ENCODE assay signal across 12 cellular contexts in the genomic region with DNA sequence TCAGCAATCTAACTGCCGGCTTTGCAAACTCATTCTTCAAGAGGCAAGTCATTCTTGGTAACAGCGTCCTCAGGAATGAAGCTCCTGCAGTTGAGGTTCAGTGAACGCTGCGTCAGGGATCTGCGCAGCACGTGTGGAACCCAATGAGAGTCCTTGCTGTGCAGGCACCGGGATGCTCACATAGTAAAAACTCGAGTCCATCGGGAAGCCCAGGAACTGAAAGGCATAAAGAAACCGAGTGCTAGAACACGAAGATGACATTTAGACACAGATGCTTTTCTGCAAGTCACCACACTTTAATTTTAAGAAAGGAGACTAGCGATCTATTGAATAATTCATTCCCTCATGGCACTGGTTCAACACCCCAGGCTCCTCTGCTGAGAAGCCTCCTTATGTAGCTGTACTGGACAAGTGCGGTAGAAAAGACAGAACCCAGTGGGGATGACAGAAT.
DNase-seq lines count a peak whose midpoint lies in the region; ATAC-seq and TF ChIP-seq lines count a peak whose summit lies in the region.
"Had no signal": no experiment of that assay in that cellular context is flagged by ENCODE, and none has a peak within 500 bp of the region (broad histone marks: within the 10 kb centered on the region; RNA-seq: fewer than 3 reads in every experiment).

No MANE protein-coding gene starts in this region.

- ATAC-seq in central memory CD8-positive, alpha-beta T cell (replicated peaks; ENCODE audit: extremely low read depth, poor library complexity, severe bottlenecking), result no peak
- no peak for ATAC-seq in HG03521 (IDR thresholded peaks at IDR 0.05; ENCODE audit: unreplicated experiment)

- H3K36me3 ChIP-seq in ES-I3 (ENCODE audit: insufficient read depth, low read length), result no peaks in the 10 kb centered on the region

- DNase-seq in AG08396 (ENCODE audit: low spot score) (peak; percentile 54), middle frontal gyrus (ENCODE audit: extremely low spot score, low spot score) (peak; percentile 36), GM20000 (ENCODE audit: low spot score) (no peak), NCI-H524 (lab: John Stamatoyannopoulos, UW) (no peak), NCI-H1694 treated with DMSO at 0.1 percent for 48 hours (lab: John Stamatoyannopoulos, UW) (no peak)
- DNase-seq in central memory CD8-positive, alpha-beta T cell (ENCODE audit: low spot score in 2 of 2), result no peak
- DNase-seq: GF-D8, NCI-H774, psoas muscle, T1000 had no signal

- H3K9ac ChIP-seq in ES-I3 (ENCODE audit: low read depth, low read length), result peak overlapping the region; percentile 98; the same call in 1 of the 2 replicates

- no peak overlapping the region for H3K27ac Mint-ChIP-seq in central memory CD8-positive, alpha-beta T cell (ENCODE audit: low read depth)

- H3K4me3 Mint-ChIP-seq in central memory CD8-positive, alpha-beta T cell, result peak overlapping the region; percentile 83

- H3K9me3 ChIP-seq in ES-I3 (ENCODE audit: control insufficient read depth, insufficient read depth, low read length), result no peaks in the 10 kb centered on the region
- H3K9me3 ChIP-seq: psoas muscle had no signal

- H3K27me3 Mint-ChIP-seq in central memory CD8-positive, alpha-beta T cell, result peaks cover 35% of the 10 kb centered on the region

- peaks cover 5% of the 10 kb centered on the region for H3K36me3 Mint-ChIP-seq in central memory CD8-positive, alpha-beta T cell (ENCODE audit: insufficient read depth)

- no peak for TF ChIP-seq CTCF in GM20000 (IDR thresholded peaks at IDR 0.05; ENCODE audit: extremely low read depth, missing control alignments)

- peaks cover 12% of the 10 kb centered on the region for H3K4me1 Mint-ChIP-seq in central memory CD8-positive, alpha-beta T cell

- H3K9me3 Mint-ChIP-seq in central memory CD8-positive, alpha-beta T cell, result no peaks in the 10 kb centered on the region

- H3K4me1 ChIP-seq in ES-I3 (ENCODE audit: insufficient read depth, low read length), result no peaks in the 10 kb centered on the region

Comparison
In these comparisons a context has a peak if more than half of its experiments do, and no peak if none do; other contexts are left out.
1. DNase-seq: peak in AG08396 (single experiment) and middle frontal gyrus (single experiment); none in central memory CD8-positive, alpha-beta T cell (0 of 2), GM20000 (single experiment), NCI-H524 (0 of 2) and NCI-H1694 treated with DMSO at 0.1 percent for 48 hours (single experiment).